In the genomic region with DNA sequence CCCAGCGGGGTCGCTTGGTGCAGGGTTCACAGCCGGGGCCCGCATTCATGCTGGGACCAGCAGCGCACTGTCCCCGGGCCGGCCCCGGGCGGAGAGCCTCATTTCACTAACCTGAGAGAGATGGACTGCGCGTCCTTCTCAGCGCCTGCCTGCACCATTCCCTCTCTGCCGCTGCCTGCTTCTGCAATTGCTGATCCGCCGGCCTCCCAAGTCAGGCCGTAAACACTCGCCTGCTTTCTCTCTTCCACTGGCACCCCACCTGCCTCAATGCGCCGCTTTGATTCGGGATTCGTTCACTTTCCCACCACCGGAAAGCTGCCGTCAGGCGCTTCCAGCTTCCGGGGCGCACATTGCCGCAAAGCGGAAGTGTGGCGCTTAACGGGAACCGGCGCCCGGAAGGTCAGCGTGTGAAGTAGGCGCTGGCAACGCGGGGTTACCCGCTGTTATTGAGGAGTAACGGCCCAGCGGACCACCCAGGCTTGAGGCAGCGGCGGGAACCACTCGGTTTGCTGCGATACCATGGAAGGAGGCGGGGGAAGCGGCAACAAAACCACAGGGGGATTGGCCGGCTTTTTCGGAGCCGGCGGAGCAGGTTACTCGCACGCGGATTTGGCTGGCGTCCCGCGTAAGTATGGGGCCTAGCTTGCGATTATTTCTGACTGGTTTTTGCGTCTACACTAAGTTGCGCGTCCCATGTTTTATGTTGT, we compare ENCODE assay signal across 8 cellular contexts.
DNase-seq lines count a peak whose midpoint lies in the region; TF ChIP-seq lines count a peak whose summit lies in the region.
"Not testable (repeated sequence)": the region's sequence is repeated elsewhere in the genome, so short reads cannot be mapped to it uniquely, and the experiment has no call there.

A gene with protein sequence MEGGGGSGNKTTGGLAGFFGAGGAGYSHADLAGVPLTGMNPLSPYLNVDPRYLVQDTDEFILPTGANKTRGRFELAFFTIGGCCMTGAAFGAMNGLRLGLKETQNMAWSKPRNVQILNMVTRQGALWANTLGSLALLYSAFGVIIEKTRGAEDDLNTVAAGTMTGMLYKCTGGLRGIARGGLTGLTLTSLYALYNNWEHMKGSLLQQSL (plus strand): TSS at position 384 of the 707 bp plus-strand sequence. CDS start 136 bp downstream, at position 520.

- POLR2A ChIA-PET in HEK293 (lab: Yijun Ruan, JAX) = interaction anchor here (0.5 to 1.4 kb wide), 2 partner anchors 51 to 63 kb away, joined by 3 to 6 read pairs; no protein-coding TSS in a partner anchor

- H3K9me3 ChIP-seq in HEK293 (ENCODE audit: control insufficient read depth, insufficient read depth, low read depth, low read length); neutrophil; stomach smooth muscle (ENCODE audit: control insufficient read depth in 2 of 2, low read length in 2 of 2): not testable (repeated sequence)

- not testable (repeated sequence) for H3K27me3 ChIP-seq in neutrophil; stomach smooth muscle (ENCODE audit: control insufficient read depth in 1 of 2, insufficient read depth in 2 of 2, low read length in 2 of 2)

- CTCF ChIA-PET in HEK293 (lab: Yijun Ruan, JAX) = interaction anchor here (0.7 kb wide), 1 partner anchor 253 kb away, joined by 3 read pairs; no protein-coding TSS in a partner anchor

- H3K9ac ChIP-seq in stomach smooth muscle (ENCODE audit: low read length in 2 of 2) = peak within 1 kb of the TSS; percentile 73 to 84

- peak; percentile 52 for TF ChIP-seq POLR2A in NB4 (IDR thresholded peaks at IDR 0.05; ENCODE audit: extremely low read depth, insufficient read length)

- not testable (repeated sequence) for TF ChIP-seq CTCF in HEK293 (tag by site-specific recombination; IDR thresholded peaks at IDR 0.05); NB4 (IDR thresholded peaks at IDR 0.05; ENCODE audit: low read depth, low read length)
- peak; percentile 27 for TF ChIP-seq CTCF in neutrophil (IDR thresholded peaks at IDR 0.05)

- H3K4me3 ChIP-seq in HEK293 (ENCODE audit: low read depth, low read length) (peak within 1 kb of the TSS; percentile 64), NB4 (ENCODE audit: low read depth, low read length) (peak within 1 kb of the TSS; percentile 87), neutrophil (ENCODE audit: low read depth in 1 of 2, low read length in 1 of 2) (peak within 1 kb of the TSS; percentile 77 to 83), stomach smooth muscle (ENCODE audit: low read length in 2 of 2) (peak within 1 kb of the TSS; percentile 78 to 88)

- H3K27ac ChIP-seq in HEK293 (ENCODE audit: extremely low read depth, low read depth, low read length) (peak within 1 kb of the TSS; percentile 81), neutrophil (peak within 1 kb of the TSS; percentile 72)
- H3K27ac ChIP-seq in stomach smooth muscle (ENCODE audit: low read length) = not testable (repeated sequence)

- DNase-seq in GM03348 (ENCODE audit: low spot score) (peak; percentile 73), NB4 (ENCODE audit: low read depth) (peak; percentile 91), SKM-1 treated with dmso at 0.1 percent for 144 hours (lab: John Stamatoyannopoulos, UW; ENCODE audit: unreplicated experiment) (peak; percentile 67), globus pallidus (ENCODE audit: low spot score) (peak; percentile 78)
- DNase-seq in activated naive CD4-positive, alpha-beta T cell treated with anti-CD3 and anti-CD28 coated beads, Interleukin-2, amount 50 U/mL, for 16 hours = peak; percentile 88

- H3K36me3 ChIP-seq in HEK293 (ENCODE audit: control insufficient read depth in 2 of 2, insufficient read depth in 1 of 2, low read length in 2 of 2); neutrophil; stomach smooth muscle (ENCODE audit: control insufficient read depth in 2 of 2, insufficient read depth in 2 of 2, low read length in 2 of 2): not testable (repeated sequence)

- H3K4me1 ChIP-seq in HEK293 (ENCODE audit: control insufficient read depth, insufficient read depth, low read length); stomach smooth muscle (ENCODE audit: control insufficient read depth, insufficient read depth, low read length): not testable (repeated sequence)
- H3K4me1 ChIP-seq in neutrophil (ENCODE audit: control insufficient read depth in 1 of 2, insufficient read depth in 1 of 2, low read depth in 1 of 2, low read length in 1 of 2) = peaks cover 10 to 18% of the 10 kb centered on the region in 2 experiments

TF ChIP-seq in HEK293, 187 proteins besides CTCF, POLR2A, EP300 and RAD21 (continues in another document):
- peak; percentile 55; the same call in 1 of the 2 replicates for TF ChIP-seq ZXDB (tag by site-specific recombination; IDR thresholded peaks at IDR 0.05)
- 0 out of 2 replicates have a peak, but pooled peaks have one; percentile 36 for TF ChIP-seq ZEB2 (tag by site-specific recombination; IDR thresholded peaks at IDR 0.05)
- peak; percentile 69 for TF ChIP-seq ZNF335 (tag by site-specific recombination; conservative IDR thresholded peaks at IDR 0.05)
- peak; percentile 28 for TF ChIP-seq ZNF341 (tag by site-specific recombination; IDR thresholded peaks at IDR 0.05; ENCODE audit: low read depth)
- TF ChIP-seq, protein P1, sequence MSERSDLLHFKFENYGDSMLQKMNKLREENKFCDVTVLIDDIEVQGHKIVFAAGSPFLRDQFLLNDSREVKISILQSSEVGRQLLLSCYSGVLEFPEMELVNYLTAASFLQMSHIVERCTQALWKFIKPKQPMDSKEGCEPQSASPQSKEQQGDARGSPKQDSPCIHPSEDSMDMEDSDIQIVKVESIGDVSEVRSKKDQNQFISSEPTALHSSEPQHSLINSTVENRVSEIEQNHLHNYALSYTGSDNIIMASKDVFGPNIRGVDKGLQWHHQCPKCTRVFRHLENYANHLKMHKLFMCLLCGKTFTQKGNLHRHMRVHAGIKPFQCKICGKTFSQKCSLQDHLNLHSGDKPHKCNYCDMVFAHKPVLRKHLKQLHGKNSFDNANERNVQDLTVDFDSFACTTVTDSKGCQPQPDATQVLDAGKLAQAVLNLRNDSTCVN (tag by site-specific recombination; optimal IDR thresholded peaks at IDR 0.05) = peak; percentile 56
- 0 out of 2 replicates have a peak, but pooled peaks have one; percentile 16 for TF ChIP-seq SP3 (tag by site-specific recombination; IDR thresholded peaks at IDR 0.05)
- TF ChIP-seq, protein P2, sequence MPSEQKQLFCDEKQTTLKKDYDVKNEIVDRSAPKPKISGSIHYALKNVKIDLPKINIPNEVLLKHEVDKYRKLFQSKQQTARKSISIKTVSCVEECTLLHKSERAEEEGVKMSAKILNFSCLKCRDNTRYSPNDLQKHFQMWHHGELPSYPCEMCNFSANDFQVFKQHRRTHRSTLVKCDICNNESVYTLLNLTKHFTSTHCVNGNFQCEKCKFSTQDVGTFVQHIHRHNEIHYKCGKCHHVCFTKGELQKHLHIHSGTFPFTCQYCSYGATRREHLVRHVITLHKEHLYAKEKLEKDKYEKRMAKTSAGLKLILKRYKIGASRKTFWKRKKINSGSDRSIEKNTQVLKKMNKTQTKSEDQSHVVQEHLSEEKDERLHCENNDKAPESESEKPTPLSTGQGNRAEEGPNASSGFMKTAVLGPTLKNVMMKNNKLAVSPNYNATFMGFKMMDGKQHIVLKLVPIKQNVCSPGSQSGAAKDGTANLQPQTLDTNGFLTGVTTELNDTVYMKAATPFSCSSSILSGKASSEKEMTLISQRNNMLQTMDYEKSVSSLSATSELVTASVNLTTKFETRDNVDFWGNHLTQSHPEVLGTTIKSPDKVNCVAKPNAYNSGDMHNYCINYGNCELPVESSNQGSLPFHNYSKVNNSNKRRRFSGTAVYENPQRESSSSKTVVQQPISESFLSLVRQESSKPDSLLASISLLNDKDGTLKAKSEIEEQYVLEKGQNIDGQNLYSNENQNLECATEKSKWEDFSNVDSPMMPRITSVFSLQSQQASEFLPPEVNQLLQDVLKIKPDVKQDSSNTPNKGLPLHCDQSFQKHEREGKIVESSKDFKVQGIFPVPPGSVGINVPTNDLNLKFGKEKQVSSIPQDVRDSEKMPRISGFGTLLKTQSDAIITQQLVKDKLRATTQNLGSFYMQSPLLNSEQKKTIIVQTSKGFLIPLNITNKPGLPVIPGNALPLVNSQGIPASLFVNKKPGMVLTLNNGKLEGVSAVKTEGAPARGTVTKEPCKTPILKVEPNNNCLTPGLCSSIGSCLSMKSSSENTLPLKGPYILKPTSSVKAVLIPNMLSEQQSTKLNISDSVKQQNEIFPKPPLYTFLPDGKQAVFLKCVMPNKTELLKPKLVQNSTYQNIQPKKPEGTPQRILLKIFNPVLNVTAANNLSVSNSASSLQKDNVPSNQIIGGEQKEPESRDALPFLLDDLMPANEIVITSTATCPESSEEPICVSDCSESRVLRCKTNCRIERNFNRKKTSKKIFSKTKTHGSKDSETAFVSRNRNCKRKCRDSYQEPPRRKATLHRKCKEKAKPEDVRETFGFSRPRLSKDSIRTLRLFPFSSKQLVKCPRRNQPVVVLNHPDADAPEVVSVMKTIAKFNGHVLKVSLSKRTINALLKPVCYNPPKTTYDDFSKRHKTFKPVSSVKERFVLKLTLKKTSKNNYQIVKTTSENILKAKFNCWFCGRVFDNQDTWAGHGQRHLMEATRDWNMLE (tag by site-specific recombination; conservative IDR thresholded peaks at IDR 0.05; ENCODE audit: low read depth) = peak; percentile 66; the same call in 1 of the 2 replicates
- peak; percentile 26; the same call in 1 of the 2 replicates for TF ChIP-seq ZNF394 (tag by site-specific recombination; IDR thresholded peaks at IDR 0.05; ENCODE audit: borderline replicate concordance)
